Comparison of ENCODE assay signal across 19 cellular contexts in the genomic region with DNA sequence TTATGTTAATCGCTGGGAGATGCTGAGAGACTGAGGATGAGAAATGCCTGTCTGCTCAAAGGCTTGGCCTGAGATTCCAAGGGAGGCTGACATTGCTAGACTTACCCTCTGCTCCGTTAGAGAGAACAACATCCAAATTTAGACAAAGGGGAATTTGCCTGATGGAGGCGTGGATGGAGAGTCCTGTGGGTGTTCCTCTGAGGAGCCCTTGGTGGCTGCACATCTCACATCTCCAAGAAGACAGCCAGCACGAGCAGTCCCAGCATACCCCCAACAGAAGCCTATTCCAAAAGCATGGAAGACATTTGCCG. TPM values are rescaled to one million over a fixed set of nuclear protein-coding genes. Genes with fewer than 3 reads are reported as not detected.
A peak's percentile ranks its signal among the peaks of the same experiment; 100 is the strongest.
DNase-seq lines count a peak whose midpoint lies in the region; ATAC-seq and TF ChIP-seq lines count a peak whose summit lies in the region.
"Had no signal": no experiment of that assay in that cellular context is flagged by ENCODE, and none has a peak within 500 bp of the region (broad histone marks: within the 10 kb centered on the region; RNA-seq: fewer than 3 reads in every experiment).

No MANE protein-coding gene starts in this region.

- no peaks in the 10 kb centered on the region for H4K20me1 ChIP-seq in IMR-90 (ENCODE audit: insufficient read depth, low read length)

- H3K27ac ChIP-seq in IMR-90 (ENCODE audit: insufficient read depth, low read length) (no peak overlapping the region), mesendoderm (ENCODE audit: low read depth, low read length) (no peak overlapping the region)
- H3K27ac ChIP-seq: KMS-11 had no signal

- H3K23ac ChIP-seq in IMR-90 (ENCODE audit: low read depth, low read length): no peak overlapping the region
- H3K23ac ChIP-seq in mesendoderm (ENCODE audit: low read length): no peak overlapping the region

- peak overlapping the region; percentile 48 for H2AK9ac ChIP-seq in IMR-90 (replicated peaks; ENCODE audit: low read depth, low read length, poor library complexity)

- H3K56ac ChIP-seq in IMR-90 (ENCODE audit: extremely low read depth, insufficient read depth, low read length): no peak overlapping the region; the same call in 1 of the 2 replicates
- H3K56ac ChIP-seq in mesendoderm (ENCODE audit: low read length): peak overlapping the region; percentile 61

- no peaks in the 10 kb centered on the region for H3K36me3 Mint-ChIP-seq in brain
- no peaks in the 10 kb centered on the region for H3K36me3 Mint-ChIP-seq in activated CD8-positive, alpha-beta T cell treated with anti-CD3 and anti-CD28 coated beads for 36 hours (ENCODE audit: low read depth)
- H3K36me3 Mint-ChIP-seq: CD4-positive, alpha-beta memory T cell had no signal

- H2BK5ac ChIP-seq in IMR-90 (ENCODE audit: low read depth, low read length, poor library complexity, severe bottlenecking) (no peak overlapping the region), mesendoderm (ENCODE audit: low read length) (peak overlapping the region; percentile 77)

- TF ChIP-seq POLR2A in IMR-90 (IDR thresholded peaks at IDR 0.05; ENCODE audit: low read depth, low read length): no peak

- peak overlapping the region in 3 of 5 experiments; percentile 4 to 40 (median 32) for H3K4me3 Mint-ChIP-seq in brain
- H3K4me3 Mint-ChIP-seq in activated CD8-positive, alpha-beta T cell treated with anti-CD3 and anti-CD28 coated beads for 36 hours: no peak overlapping the region
- H3K4me3 Mint-ChIP-seq: CD4-positive, alpha-beta memory T cell had no signal

- no peak overlapping the region for H4K5ac ChIP-seq in IMR-90 (ENCODE audit: low read depth, low read length)
- no peak overlapping the region for H4K5ac ChIP-seq in mesendoderm (ENCODE audit: low read length)

- H3K79me1 ChIP-seq in IMR-90 (ENCODE audit: low read depth in 1 of 2, low read length in 2 of 2) (no peaks in the 10 kb centered on the region), mesendoderm (ENCODE audit: low read length) (no peaks in the 10 kb centered on the region)

- H2BK120ac ChIP-seq in IMR-90 (ENCODE audit: low read depth, low read length) (no peak overlapping the region), mesendoderm (ENCODE audit: low read depth, low read length) (no peak overlapping the region)

- peak overlapping the region in 3 of 5 experiments; percentile 62 to 88 (median 68) for H3K27ac Mint-ChIP-seq in brain
- no peak overlapping the region for H3K27ac Mint-ChIP-seq in activated CD8-positive, alpha-beta T cell treated with anti-CD3 and anti-CD28 coated beads for 36 hours
- H3K27ac Mint-ChIP-seq: CD4-positive, alpha-beta memory T cell; HFFc6 had no signal

- peaks cover 17% of the 10 kb centered on the region for H3K27me3 Mint-ChIP-seq in brain
- H3K27me3 Mint-ChIP-seq in activated CD8-positive, alpha-beta T cell treated with anti-CD3 and anti-CD28 coated beads for 36 hours: peaks cover 13% of the 10 kb centered on the region

- H3K4me1 Mint-ChIP-seq in brain: peaks cover 50% of the 10 kb centered on the region
- no peaks in the 10 kb centered on the region for H3K4me1 Mint-ChIP-seq in activated CD8-positive, alpha-beta T cell treated with anti-CD3 and anti-CD28 coated beads for 36 hours (ENCODE audit: low read depth)
- H3K4me1 Mint-ChIP-seq: CD4-positive, alpha-beta memory T cell had no signal

- H4K8ac ChIP-seq in IMR-90 (ENCODE audit: low read depth in 2 of 2, low read length in 2 of 2): peak overlapping the region in 1 of 2 experiments; percentile 45; a peak in 1 of 4 replicates
- H4K8ac ChIP-seq in mesendoderm (ENCODE audit: low read depth, low read length): no peak overlapping the region

- H3K4ac ChIP-seq in IMR-90 (ENCODE audit: low read depth, low read length) (no peak overlapping the region; the same call in 1 of the 2 replicates), mesendoderm (ENCODE audit: low read depth, low read length) (no peak overlapping the region)

- ATAC-seq in IMR-90 (ENCODE audit: low read depth): peak; percentile 40
- no peak for ATAC-seq in activated CD8-positive, alpha-beta T cell treated with anti-CD3 and anti-CD28 coated beads for 36 hours
- ATAC-seq in HG02763 (IDR thresholded peaks at IDR 0.05; ENCODE audit: unreplicated experiment): no peak
- ATAC-seq: GM12878 had no signal

- TF ChIP-seq CTCF in IMR-90 (conservative IDR thresholded peaks at IDR 0.05; ENCODE audit: low read depth, low read length) (no peak), brain (conservative IDR thresholded peaks at IDR 0.05) (no peak)
- no peak for TF ChIP-seq CTCF in activated CD8-positive, alpha-beta T cell treated with anti-CD3 and anti-CD28 coated beads for 36 hours (IDR thresholded peaks at IDR 0.05)

- WGBS in IMR-90 (ENCODE audit: extremely low coverage in 2 of 2, insufficient read length in 1 of 2), 2 experiments: 33% methylated on average over 1 of the region's 5 CpGs; no CpG with 5 or more reads in 1 of the 2 experiments
- WGBS in mesendoderm (ENCODE audit: extremely low coverage, insufficient coverage, low lambda C conversion rate): no CpG with 5 or more reads among the region's 5 CpGs

- in situ Hi-C loops in IMR-90 (cut with MboI; ENCODE audit: low sequenced_read_pairs): no loop called here

- no peak overlapping the region; the same call in 1 of the 2 replicates for H3K14ac ChIP-seq in IMR-90 (replicated peaks; ENCODE audit: low read depth, low read length)

- no peak overlapping the region; the same call in 1 of the 2 replicates for H3K4me2 ChIP-seq in IMR-90 (ENCODE audit: low read depth, low read length)
- H3K4me2 ChIP-seq in mesendoderm (ENCODE audit: low read length): no peak overlapping the region
- H3K4me2 ChIP-seq: KMS-11 had no signal

- no peak overlapping the region for H2BK15ac ChIP-seq in IMR-90 (ENCODE audit: low read depth, low read length)
- no peak overlapping the region for H2BK15ac ChIP-seq in mesendoderm (replicated peaks; ENCODE audit: low read depth)

- no peak for TF ChIP-seq RAD21 in IMR-90 (IDR thresholded peaks at IDR 0.05; ENCODE audit: low read length)

- intact Hi-C loops in IMR-90 (cut with micrococcal nuclease): no loop called here
- intact Hi-C loops in activated CD8-positive, alpha-beta T cell treated with anti-CD3 and anti-CD28 coated beads for 36 hours (cut with micrococcal nuclease): no loop called here

- H3K4me1 ChIP-seq in IMR-90 (ENCODE audit: control insufficient read depth, insufficient read depth, low read length) (peaks cover 6% of the 10 kb centered on the region), mesendoderm (ENCODE audit: control insufficient read depth, low read depth, low read length) (peaks cover 7% of the 10 kb centered on the region)

- no peak overlapping the region; the same call in 1 of the 2 replicates for H2BK20ac ChIP-seq in IMR-90 (ENCODE audit: low read depth, low read length)

- H3K9me3 Mint-ChIP-seq in brain: no peaks in the 10 kb centered on the region
- no peaks in the 10 kb centered on the region for H3K9me3 Mint-ChIP-seq in activated CD8-positive, alpha-beta T cell treated with anti-CD3 and anti-CD28 coated beads for 36 hours
- H3K9me3 Mint-ChIP-seq: HFFc6 had no signal

- POLR2A ChIA-PET in IMR-90 (lab: Charles Lee; ENCODE audit: unreplicated experiment): no interaction called here
- POLR2A ChIA-PET in activated CD8-positive, alpha-beta T cell treated with anti-CD3 and anti-CD28 coated beads for 36 hours (lab: Charles Lee): no interaction called here

- H3K9me3 ChIP-seq in IMR-90 (ENCODE audit: control insufficient read depth, insufficient read depth, low read length): no peaks in the 10 kb centered on the region

- H3K18ac ChIP-seq in IMR-90 (ENCODE audit: low read depth, low read length): no peak overlapping the region
- no peak overlapping the region for H3K18ac ChIP-seq in mesendoderm (ENCODE audit: low read length)

- DNase-seq in IMR-90 (no peak), mesendoderm (no peak), retina (peak; percentile 70), GM19238 (ENCODE audit: insufficient read length, low spot score) (no peak)
- DNase-seq in activated CD8-positive, alpha-beta T cell treated with anti-CD3 and anti-CD28 coated beads for 36 hours: no peak
- DNase-seq: Calu3; CD4-positive, alpha-beta memory T cell; DMS79 treated with DMSO at 0.1 percent for 48 hours; GDM1; HFFc6; NCI-H1092 treated with DMSO at 0.1 percent for 48 hours; NCI-H2107; SHP77 treated with DMSO at 0.1 percent for 48 hours had no signal

- peaks cover 3% of the 10 kb centered on the region; the same call in 1 of the 2 replicates for H3K9me1 ChIP-seq in IMR-90 (ENCODE audit: insufficient read depth, low read length)

- H3K36me3 ChIP-seq in IMR-90 (ENCODE audit: control insufficient read depth, insufficient read depth, low read length) (no peaks in the 10 kb centered on the region), mesendoderm (ENCODE audit: control insufficient read depth, insufficient read depth, low read length) (no peaks in the 10 kb centered on the region)

- H3K4me3 ChIP-seq in IMR-90 (ENCODE audit: insufficient read depth, low read depth, low read length) (no peak overlapping the region), mesendoderm (ENCODE audit: low read length) (no peak overlapping the region)
- H3K4me3 ChIP-seq: GM12878 had no signal

- peak overlapping the region; percentile 60 for H2AK5ac ChIP-seq in IMR-90 (ENCODE audit: low read depth, low read length)
- H2AK5ac ChIP-seq in mesendoderm (ENCODE audit: low read length): peak overlapping the region; percentile 1

- no peaks in the 10 kb centered on the region for H3K79me2 ChIP-seq in mesendoderm (ENCODE audit: control insufficient read depth, insufficient read depth, low read length)

- dilution Hi-C loops in IMR-90 (cut with HindIII; ENCODE audit: low sequenced_read_pairs, unreplicated experiment): no loop called here

- H3K27me3 ChIP-seq in IMR-90 (ENCODE audit: control insufficient read depth, insufficient read depth, low read length) (no peaks in the 10 kb centered on the region), mesendoderm (ENCODE audit: insufficient read depth, low read length, poor library complexity) (no peaks in the 10 kb centered on the region)

- H3K9ac ChIP-seq in IMR-90 (ENCODE audit: low read depth, low read length): no peak overlapping the region
- peak overlapping the region; percentile 11 for H3K9ac ChIP-seq in mesendoderm (ENCODE audit: low read length)
- H3K9ac ChIP-seq: KMS-11 had no signal

- peak overlapping the region; percentile 69 for H2AFZ ChIP-seq in IMR-90 (replicated peaks; ENCODE audit: low read length, poor library complexity)

- CTCF ChIA-PET in IMR-90 (lab: Yijun Ruan, JAX): no interaction called here
- CTCF ChIA-PET in activated CD8-positive, alpha-beta T cell treated with anti-CD3 and anti-CD28 coated beads for 36 hours (lab: Charles Lee): interaction anchor here (1.3 kb wide), 1 partner anchor 21 kb away, joined by 3 read pairs; no protein-coding TSS in a partner anchor

- H4K91ac ChIP-seq in IMR-90 (ENCODE audit: insufficient read depth, low read depth, low read length): peak overlapping the region; percentile 31

- BruUV-seq in IMR-90 (replicated peaks; lab: Mats Ljungman, UMichigan): no TSS peak

RNA-seq across cellular contexts. Expression of a gene that starts 18.7 kb away (rescaled TPM):
- 62.4 and 81.1 TPM in 2 replicates for total RNA-seq in IMR-90 (2012; rRNA removed)
- polyA plus RNA-seq in IMR-90 (2012; rRNA removed) (87.9 and 90.9 TPM in 2 replicates), brain (ENCODE audit: insufficient read depth, low read depth, low replicate concordance) (5.3 TPM)
- polyA plus RNA-seq in IMR-90 (2012; cell fraction: cytosol; rRNA removed): 34.4 and 91.8 TPM in 2 replicates
- polyA plus RNA-seq in IMR-90 (2012; cell fraction: nucleus; rRNA removed; ENCODE audit: low replicate concordance): 21.3 and 47.0 TPM in 2 replicates
- 61.4 TPM for polyA plus RNA-seq in mesendoderm (2013, experiment 1 of 2)
- polyA plus RNA-seq in mesendoderm (2013, experiment 2 of 2): 60.0 TPM
- total RNA-seq in activated CD8-positive, alpha-beta T cell treated with anti-CD3 and anti-CD28 coated beads for 36 hours: under 1 TPM; 0.65 to 0.70 TPM
- polyA plus RNA-seq: CD4-positive, alpha-beta memory T cell had no signal

RNA-seq across cellular contexts. Expression of a gene that starts 58.1 kb away (rescaled TPM):
- under 0.01 TPM in 2 replicates for total RNA-seq in IMR-90 (2012; rRNA removed)
- polyA plus RNA-seq in IMR-90 (2012; rRNA removed) (0.04 and 0.09 TPM in 2 replicates), brain (ENCODE audit: insufficient read depth, low read depth, low replicate concordance) (0.42 TPM)
- polyA plus RNA-seq in IMR-90 (2012; cell fraction: cytosol; rRNA removed): 0.04 and 0.05 TPM in 2 replicates
- polyA plus RNA-seq in IMR-90 (2012; cell fraction: nucleus; rRNA removed; ENCODE audit: low replicate concordance): 0.61 and 1.0 TPM in 2 replicates
- polyA plus RNA-seq in mesendoderm (2013, experiment 1 of 2): not detected
- polyA plus RNA-seq in mesendoderm (2013, experiment 2 of 2): not detected
- total RNA-seq in activated CD8-positive, alpha-beta T cell treated with anti-CD3 and anti-CD28 coated beads for 36 hours: not detected
- total RNA-seq: Calu3; CD4-positive, alpha-beta memory T cell; GM12878; H4; MCF 10A had no signal
- polyA plus RNA-seq: CD4-positive, alpha-beta memory T cell had no signal

Comparison
In these comparisons a context has a peak if more than half of its experiments do, and no peak if none do; other contexts are left out.
1. RNA of a gene that starts 18.7 kb away (total RNA-seq): 62.4 to 81.1 TPM in IMR-90; 0.65 to 0.70 TPM in activated CD8-positive, alpha-beta T cell treated with anti-CD3 and anti-CD28 coated beads for 36 hours; every median in the first group is over 10 times any median in the second.